ENCODE assay signal across 8 cellular contexts in the genomic region with DNA sequence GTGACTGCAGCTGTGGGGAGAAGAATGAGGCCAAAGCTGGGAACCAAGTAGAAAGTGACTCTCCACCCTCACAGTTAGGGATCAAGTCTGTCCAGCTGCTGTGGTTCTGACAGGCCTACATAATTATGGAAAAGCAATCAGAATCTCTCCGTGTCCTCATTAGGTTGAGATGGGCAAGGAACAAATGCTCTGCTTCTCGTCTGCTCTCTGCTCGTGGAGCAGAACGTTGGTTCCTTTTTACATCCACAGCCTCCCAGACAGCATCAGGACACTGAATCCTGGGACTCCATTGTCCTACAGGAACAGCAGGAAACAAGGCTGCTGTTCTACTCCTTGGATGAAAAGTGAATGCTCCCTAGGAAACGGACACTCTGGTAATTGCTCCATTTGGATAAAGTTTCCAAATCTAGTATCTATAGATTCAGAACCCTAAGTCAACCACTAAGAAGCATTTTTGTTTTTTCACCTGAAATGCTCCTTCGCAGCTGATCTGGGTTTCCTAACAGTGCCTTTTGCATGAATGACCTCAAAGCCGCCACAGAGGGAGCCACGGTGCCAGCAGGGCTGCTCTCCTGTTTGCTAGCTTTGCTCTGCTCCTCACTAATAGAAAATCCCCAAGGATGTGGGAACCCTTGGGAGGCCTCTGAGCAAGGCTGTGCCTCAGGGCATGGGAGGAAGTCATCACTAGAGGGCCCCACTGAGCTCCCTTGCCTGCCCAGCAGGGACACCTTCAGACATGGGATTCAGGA.
DNase-seq lines count a peak whose midpoint lies in the region; ATAC-seq, FAIRE-seq and TF ChIP-seq lines count a peak whose summit lies in the region.

No MANE protein-coding gene starts in this region.

- in situ Hi-C loops in astrocyte of the cerebellum (cut with HindIII; ENCODE audit: low sequenced_read_pairs): no loop called here

- TF ChIP-seq CTCF in AG09319 (IDR thresholded peaks at IDR 0.05; ENCODE audit: low read depth, low read length) (peak; percentile 57), astrocyte of the cerebellum (IDR thresholded peaks at IDR 0.05; ENCODE audit: low read depth, low read length, missing control alignments) (peak; percentile 83)

- H3K4me3 ChIP-seq in astrocyte of the cerebellum (ENCODE audit: low read depth, low read length): no peak overlapping the region

- FAIRE-seq in GM19239 (lab: Jason Lieb, UNC): no peak

- no peak for ATAC-seq in GM19035 (IDR thresholded peaks at IDR 0.05; ENCODE audit: unreplicated experiment)
- ATAC-seq in GM21619 (IDR thresholded peaks at IDR 0.05; ENCODE audit: unreplicated experiment): no peak

- DNase-seq in AG09319 (ENCODE audit: extremely low read depth, low read depth): no peak
- peak; percentile 27 for DNase-seq in GM19239 (ENCODE audit: insufficient read length, low spot score)
- DNase-seq in NCI-H345 (lab: John Stamatoyannopoulos, UW): peak; percentile 42
- DNase-seq in astrocyte of the cerebellum (ENCODE audit: low read depth): peak; percentile 31
- peak; percentile 84 for DNase-seq in iPS-NIHi11 (ENCODE audit: low spot score)
- peak; percentile 11 for DNase-seq in stimulated activated CD4-positive, alpha-beta T cell treated with anti-CD3 and anti-CD28 coated beads, Interleukin-4, amount 100 ng/mL, for 24 hours
